8 cellular contexts compared by ENCODE assay signal in genomic region chr2:186848873-186849578, GRCh38. TPM values are rescaled to one million over a fixed set of nuclear protein-coding genes. Genes with fewer than 3 reads are reported as not detected.
A peak's percentile ranks its signal among the peaks of the same experiment; 100 is the strongest.
DNase-seq lines count a peak whose midpoint lies in the region; ATAC-seq and TF ChIP-seq lines count a peak whose summit lies in the region.

ZSWIM2 (minus strand) TSS chr2:186849170; CDS start chr2:186849130, 40 bp downstream.

- H3K27ac Mint-ChIP-seq in activated B cell treated with CpG ODN at 0.5 μM for 24 hours, result no peak within 1 kb of the TSS

- TF ChIP-seq CTCF in activated B cell treated with CpG ODN at 0.5 μM for 24 hours (IDR thresholded peaks at IDR 0.05), result no peak

- H3K9me3 Mint-ChIP-seq in activated B cell treated with CpG ODN at 0.5 μM for 24 hours, result no peaks in the 10 kb centered on the region

- peaks cover 0 to 13% (median 10%) of the 10 kb centered on the region in 5 donors for H3K4me1 ChIP-seq in subcutaneous abdominal adipose tissue (ENCODE audit: control insufficient read depth in 5 of 5, insufficient read depth in 5 of 5, low read length in 5 of 5)

- no peaks in the 10 kb centered on the region for H3K36me3 Mint-ChIP-seq in activated B cell treated with CpG ODN at 0.5 μM for 24 hours (ENCODE audit: low read depth)

- peak within 1 kb of the TSS; percentile 56 for H3K4me3 Mint-ChIP-seq in activated B cell treated with CpG ODN at 0.5 μM for 24 hours

- POLR2A ChIA-PET in HEK293T (lab: Yijun Ruan, JAX), result no interaction called here
- POLR2A ChIA-PET in activated B cell treated with CpG ODN at 0.5 μM for 24 hours (lab: Charles Lee), result no interaction called here

- peak within 1 kb of the TSS; percentile 66 to 83 (median 75) for H3K4me3 ChIP-seq in subcutaneous abdominal adipose tissue (ENCODE audit: low read depth in 1 of 5, low read length in 5 of 5)

- CTCF ChIA-PET in HEK293T (lab: Yijun Ruan, JAX) (interaction anchor here (0.5 to 1.3 kb wide), 3 partner anchors 14 to 134 kb away, joined by 3 read pairs; no protein-coding TSS in a partner anchor), activated B cell treated with CpG ODN at 0.5 μM for 24 hours (lab: Charles Lee) (no interaction called here)

- intact Hi-C loops in activated B cell treated with CpG ODN at 0.5 μM for 24 hours (cut with micrococcal nuclease), result no loop called here

- peak; percentile 47 for ATAC-seq in activated B cell treated with CpG ODN at 0.5 μM for 24 hours (ENCODE audit: low read depth)
- peak; percentile 66 for ATAC-seq in esophagus mucosa
- no peak for ATAC-seq in HG02870 (IDR thresholded peaks at IDR 0.05; ENCODE audit: unreplicated experiment)

- H3K9me3 ChIP-seq in subcutaneous abdominal adipose tissue (ENCODE audit: control insufficient read depth in 5 of 5, low read length in 5 of 5), result no peaks in the 10 kb centered on the region

- no peaks in the 10 kb centered on the region for H3K27me3 ChIP-seq in subcutaneous abdominal adipose tissue (ENCODE audit: control insufficient read depth in 5 of 5, insufficient read depth in 4 of 5, low read length in 5 of 5)

- DNase-seq in ELR (ENCODE audit: low read depth) (peak; percentile 86), HEK293T (ENCODE audit: extremely low spot score) (peak; percentile 58), NCI-H146 treated with DMSO at 0.1 percent for 48 hours (lab: John Stamatoyannopoulos, UW; ENCODE audit: unreplicated experiment) (peak; percentile 80), activated B cell treated with CpG ODN at 0.5 μM for 24 hours (no peak), middle frontal gyrus (ENCODE audit: extremely low spot score, low spot score) (peak; percentile 73)

- peak within 1 kb of the TSS in 4 of 5 donors; percentile 2 to 52 (median 46) for H3K9ac ChIP-seq in subcutaneous abdominal adipose tissue (ENCODE audit: low read length in 5 of 5)

- H3K36me3 ChIP-seq in subcutaneous abdominal adipose tissue (ENCODE audit: control insufficient read depth in 5 of 5, insufficient read depth in 5 of 5, low read length in 5 of 5), result no peaks in the 10 kb centered on the region

- peaks cover 10% of the 10 kb centered on the region for H3K4me1 Mint-ChIP-seq in activated B cell treated with CpG ODN at 0.5 μM for 24 hours

- H3K27me3 Mint-ChIP-seq in activated B cell treated with CpG ODN at 0.5 μM for 24 hours, result peaks cover 11% of the 10 kb centered on the region

- peak within 1 kb of the TSS; percentile 60 for H3K27ac ChIP-seq in subcutaneous abdominal adipose tissue (ENCODE audit: low read depth, low read length)

TF ChIP-seq in HEK293T, 16 proteins besides CTCF, POLR2A, EP300 and RAD21:
- TF ChIP-seq L3MBTL2 (conservative IDR thresholded peaks at IDR 0.05) (peak; percentile 86), FOXK2 (IDR thresholded peaks at IDR 0.05) (no peak)

RNA-seq across cellular contexts. Expression of gene ZSWIM2, which starts in this region (rescaled TPM):
- total RNA-seq in activated B cell treated with CpG ODN at 0.5 μM for 24 hours (not detected in 2 replicates), esophagus mucosa (not detected)

Comparison
In these comparisons a context has a peak if more than half of its experiments do, and no peak if none do; other contexts are left out.
1. Peak in ATAC-seq in activated B cell treated with CpG ODN at 0.5 μM for 24 hours; RNA of the gene not detected or under 1 TPM.
2. Peak in ATAC-seq in esophagus mucosa; RNA of the gene not detected or under 1 TPM.